1 cellular context compared by ENCODE assay signal in genomic region chr4:88628746-88629145, GRCh38.
TF ChIP-seq lines count a peak whose summit lies in the region.

No MANE protein-coding gene starts in this region.

TF ChIP-seq in WTC11, 78 proteins besides CTCF, POLR2A, EP300 and RAD21 (continued from another document):
- TF ChIP-seq, protein P1, sequence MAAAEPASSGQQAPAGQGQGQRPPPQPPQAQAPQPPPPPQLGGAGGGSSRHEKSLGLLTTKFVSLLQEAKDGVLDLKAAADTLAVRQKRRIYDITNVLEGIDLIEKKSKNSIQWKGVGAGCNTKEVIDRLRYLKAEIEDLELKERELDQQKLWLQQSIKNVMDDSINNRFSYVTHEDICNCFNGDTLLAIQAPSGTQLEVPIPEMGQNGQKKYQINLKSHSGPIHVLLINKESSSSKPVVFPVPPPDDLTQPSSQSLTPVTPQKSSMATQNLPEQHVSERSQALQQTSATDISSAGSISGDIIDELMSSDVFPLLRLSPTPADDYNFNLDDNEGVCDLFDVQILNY (CRISPR knock-in tag; IDR thresholded peaks at IDR 0.05) = no peak
- TF ChIP-seq, protein P2, sequence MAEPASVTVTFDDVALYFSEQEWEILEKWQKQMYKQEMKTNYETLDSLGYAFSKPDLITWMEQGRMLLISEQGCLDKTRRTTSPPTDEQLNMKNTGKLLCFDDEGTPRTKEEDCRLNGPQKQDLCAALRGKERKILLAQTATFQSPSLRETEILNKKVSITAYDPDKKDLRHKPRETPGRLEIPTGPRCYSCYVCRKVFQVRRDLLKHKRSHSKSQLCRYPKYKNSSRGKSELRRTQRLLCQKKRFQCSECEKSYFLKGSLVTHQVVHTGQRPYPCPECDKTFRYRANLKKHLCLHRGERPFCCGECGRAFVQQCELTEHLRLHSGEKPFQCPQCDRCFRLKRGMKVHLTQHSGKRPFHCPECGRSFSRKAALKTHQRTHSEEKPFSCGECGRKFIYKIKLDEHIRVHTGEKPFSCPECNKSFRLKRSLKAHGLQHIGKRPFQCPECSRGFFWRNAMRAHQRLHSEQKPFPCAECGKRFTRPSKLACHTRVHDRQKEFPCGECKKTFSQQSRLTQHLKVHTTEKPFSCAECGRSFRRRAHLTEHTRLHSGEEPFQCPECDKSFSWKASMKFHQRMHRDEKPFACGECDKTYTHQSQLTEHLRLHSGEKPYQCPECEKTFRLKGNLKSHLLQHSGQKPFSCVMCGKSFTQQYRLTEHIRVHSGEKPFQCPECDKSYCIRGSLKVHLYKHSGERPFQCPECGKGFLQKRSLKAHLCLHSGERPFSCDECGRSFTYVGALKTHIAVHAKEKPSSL (CRISPR knock-in tag; conservative IDR thresholded peaks at IDR 0.05) = no peak
- TF ChIP-seq, protein P3, sequence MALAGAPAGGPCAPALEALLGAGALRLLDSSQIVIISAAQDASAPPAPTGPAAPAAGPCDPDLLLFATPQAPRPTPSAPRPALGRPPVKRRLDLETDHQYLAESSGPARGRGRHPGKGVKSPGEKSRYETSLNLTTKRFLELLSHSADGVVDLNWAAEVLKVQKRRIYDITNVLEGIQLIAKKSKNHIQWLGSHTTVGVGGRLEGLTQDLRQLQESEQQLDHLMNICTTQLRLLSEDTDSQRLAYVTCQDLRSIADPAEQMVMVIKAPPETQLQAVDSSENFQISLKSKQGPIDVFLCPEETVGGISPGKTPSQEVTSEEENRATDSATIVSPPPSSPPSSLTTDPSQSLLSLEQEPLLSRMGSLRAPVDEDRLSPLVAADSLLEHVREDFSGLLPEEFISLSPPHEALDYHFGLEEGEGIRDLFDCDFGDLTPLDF (CRISPR knock-in tag; IDR thresholded peaks at IDR 0.05) = no peak
- TF ChIP-seq ZNF671 (CRISPR knock-in tag; IDR thresholded peaks at IDR 0.05) (no peak), EMX1 (CRISPR knock-in tag; IDR thresholded peaks at IDR 0.05) (no peak)
- TF ChIP-seq, protein P4, sequence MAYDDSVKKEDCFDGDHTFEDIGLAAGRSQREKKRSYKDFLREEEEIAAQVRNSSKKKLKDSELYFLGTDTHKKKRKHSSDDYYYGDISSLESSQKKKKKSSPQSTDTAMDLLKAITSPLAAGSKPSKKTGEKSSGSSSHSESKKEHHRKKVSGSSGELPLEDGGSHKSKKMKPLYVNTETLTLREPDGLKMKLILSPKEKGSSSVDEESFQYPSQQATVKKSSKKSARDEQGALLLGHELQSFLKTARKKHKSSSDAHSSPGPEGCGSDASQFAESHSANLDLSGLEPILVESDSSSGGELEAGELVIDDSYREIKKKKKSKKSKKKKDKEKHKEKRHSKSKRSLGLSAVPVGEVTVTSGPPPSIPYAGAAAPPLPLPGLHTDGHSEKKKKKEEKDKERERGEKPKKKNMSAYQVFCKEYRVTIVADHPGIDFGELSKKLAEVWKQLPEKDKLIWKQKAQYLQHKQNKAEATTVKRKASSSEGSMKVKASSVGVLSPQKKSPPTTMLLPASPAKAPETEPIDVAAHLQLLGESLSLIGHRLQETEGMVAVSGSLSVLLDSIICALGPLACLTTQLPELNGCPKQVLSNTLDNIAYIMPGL (CRISPR knock-in tag; IDR thresholded peaks at IDR 0.05) = no peak
